ENCODE assay signal across 26 cellular contexts in the genomic region with DNA sequence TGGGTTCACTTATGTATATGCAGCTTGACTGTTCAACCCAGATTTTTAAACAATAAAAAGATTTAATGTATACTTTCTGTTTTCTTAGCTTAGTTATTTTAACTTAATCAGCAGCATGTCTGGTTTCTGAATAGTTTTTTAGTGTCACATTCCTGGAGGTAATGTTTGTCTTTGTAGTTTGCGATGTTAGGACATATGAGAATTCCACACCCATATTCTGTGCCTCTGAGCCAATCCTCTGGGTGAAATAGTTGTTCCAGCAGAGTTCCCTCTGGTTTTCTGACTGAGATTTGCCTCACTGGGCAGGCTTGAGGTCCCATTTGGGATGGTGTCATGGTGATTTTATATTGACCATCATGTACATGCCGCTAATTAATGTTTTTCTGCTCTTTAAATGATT.
"Had no signal": no experiment of that assay in that cellular context is flagged by ENCODE, and none has a peak within 500 bp of the region (broad histone marks: within the 10 kb centered on the region; RNA-seq: fewer than 3 reads in every experiment).

No MANE protein-coding gene starts in this region.

- DNase-seq: stimulated activated CD4-positive, alpha-beta T cell treated with anti-CD3 and anti-CD28 coated beads, Interleukin-2, amount 100 ng/mL, for 48 hours; stimulated activated CD4-positive, alpha-beta T cell treated with anti-CD3 and anti-CD28 coated beads, Interleukin-4, amount 100 ng/mL, for 1 hour; stimulated activated CD4-positive, alpha-beta T cell treated with anti-CD3 and anti-CD28 coated beads, Interleukin-4, amount 100 ng/mL, for 24 hours; stimulated activated CD4-positive, alpha-beta T cell treated with anti-CD3 and anti-CD28 coated beads, Interleukin-4, amount 100 ng/mL, for 4 hours; stimulated activated CD8-positive, alpha-beta memory T cell treated with anti-CD3 and anti-CD28 coated beads, Interleukin-4, amount 100 ng/mL, for 48 hours; stimulated activated naive B cell treated with anti-CD40 and anti-IgM and Interleukin-4, amounts not matched to agents 10 μg/mL and 1 μg/mL and 100 μg/mL, for 72 hours; stimulated activated naive CD4-positive, alpha-beta T cell; stimulated activated naive CD8-positive, alpha-beta T cell treated with anti-CD3 and anti-CD28 coated beads, Interleukin-15, amount 100 ng/mL, for 72 hours; stimulated activated naive CD8-positive, alpha-beta T cell treated with anti-CD3 and anti-CD28 coated beads, Interleukin-15, Interleukin-2, amounts not matched to agents 100 U/mL and 50 U/mL, for 24 hours; stomach; substantia nigra; testis; thyroid gland; tibial artery; transverse colon; upper lobe of left lung; upper lobe of right lung; uterus had no signal

- H3K27ac ChIP-seq: stomach, suprapubic skin, testis, thoracic aorta, thyroid gland, tibial artery, tibial nerve, transverse colon, upper lobe of left lung, upper lobe of right lung, uterus, vagina had no signal

- H3K4me1 ChIP-seq: stomach, suprapubic skin, testis, thyroid gland, tibial artery, tibial nerve, transverse colon, upper lobe of left lung, upper lobe of right lung, uterus had no signal

- H3K4me1 Mint-ChIP-seq: stimulated activated effector memory CD8-positive, alpha-beta T cell treated with anti-CD3 and anti-CD28 coated beads, Interleukin-12 subunit alpha, Interleukin-12 subunit beta, amount 100 ng/mL, for 72 hours; stimulated activated memory B cell treated with anti-CD40 and anti-IgM and Interleukin-4, amounts not matched to agents 10 μg/mL and 1 μg/mL and 100 μg/mL, for 72 hours; stimulated activated naive B cell treated with anti-CD40 and anti-IgM and Interleukin-4, amounts not matched to agents 10 μg/mL and 1 μg/mL and 100 μg/mL, for 72 hours; stimulated activated naive CD8-positive, alpha-beta T cell treated with anti-CD3 and anti-CD28 coated beads, Interleukin-15, amount 100 ng/mL, for 72 hours had no signal

- H3K4me3 Mint-ChIP-seq: stimulated activated effector memory CD8-positive, alpha-beta T cell treated with anti-CD3 and anti-CD28 coated beads, Interleukin-12 subunit alpha, Interleukin-12 subunit beta, amount 100 ng/mL, for 72 hours; stimulated activated memory B cell treated with anti-CD40 and anti-IgM and Interleukin-4, amounts not matched to agents 10 μg/mL and 1 μg/mL and 100 μg/mL, for 72 hours; stimulated activated naive B cell treated with anti-CD40 and anti-IgM and Interleukin-4, amounts not matched to agents 10 μg/mL and 1 μg/mL and 100 μg/mL, for 72 hours; stimulated activated naive CD8-positive, alpha-beta T cell treated with anti-CD3 and anti-CD28 coated beads, Interleukin-15, amount 100 ng/mL, for 72 hours; stimulated activated naive CD8-positive, alpha-beta T cell treated with anti-CD3 and anti-CD28 coated beads, Interleukin-15, Interleukin-2, amounts not matched to agents 100 ng/mL and 50 ng/mL, for 24 hours; type B pancreatic cell had no signal

- H3K27ac Mint-ChIP-seq: stimulated activated effector memory CD8-positive, alpha-beta T cell treated with anti-CD3 and anti-CD28 coated beads, Interleukin-12 subunit alpha, Interleukin-12 subunit beta, amount 100 ng/mL, for 72 hours; stimulated activated memory B cell treated with anti-CD40 and anti-IgM and Interleukin-4, amounts not matched to agents 10 μg/mL and 1 μg/mL and 100 μg/mL, for 72 hours; stimulated activated naive B cell treated with anti-CD40 and anti-IgM and Interleukin-4, amounts not matched to agents 10 μg/mL and 1 μg/mL and 100 μg/mL, for 72 hours; stimulated activated naive CD8-positive, alpha-beta T cell treated with anti-CD3 and anti-CD28 coated beads, Interleukin-15, amount 100 ng/mL, for 72 hours; stimulated activated naive CD8-positive, alpha-beta T cell treated with anti-CD3 and anti-CD28 coated beads, Interleukin-15, Interleukin-2, amounts not matched to agents 100 ng/mL and 50 ng/mL, for 24 hours; type B pancreatic cell had no signal

- H3K9me3 ChIP-seq: stomach, suprapubic skin, testis, thoracic aorta, thyroid gland, tibial artery, tibial nerve, transverse colon, upper lobe of left lung, upper lobe of right lung, uterus, vagina had no signal

- H3K4me3 ChIP-seq: stomach, suprapubic skin, testis, thoracic aorta, thyroid gland, tibial artery, tibial nerve, transverse colon, upper lobe of left lung, upper lobe of right lung, uterus, vagina had no signal

- ATAC-seq: stimulated activated effector memory CD8-positive, alpha-beta T cell treated with anti-CD3 and anti-CD28 coated beads, Interleukin-12 subunit alpha, Interleukin-12 subunit beta, amount 100 ng/mL, for 72 hours; stimulated activated memory B cell treated with anti-CD40 and anti-IgM and Interleukin-4, amounts not matched to agents 10 μg/mL and 1 μg/mL and 100 μg/mL, for 72 hours; stimulated activated naive B cell treated with anti-CD40 and anti-IgM and Interleukin-4, amounts not matched to agents 10 μg/mL and 1 μg/mL and 100 μg/mL, for 72 hours; stimulated activated naive CD8-positive, alpha-beta T cell treated with anti-CD3 and anti-CD28 coated beads, Interleukin-15, amount 100 ng/mL, for 72 hours; stimulated activated naive CD8-positive, alpha-beta T cell treated with anti-CD3 and anti-CD28 coated beads, Interleukin-15, Interleukin-2, amounts not matched to agents 100 U/mL and 50 U/mL, for 24 hours; upper lobe of right lung had no signal

- H3K27me3 ChIP-seq: stomach, suprapubic skin, testis, thyroid gland, tibial artery, tibial nerve, transverse colon, upper lobe of left lung, upper lobe of right lung, uterus, vagina had no signal

- H3K36me3 Mint-ChIP-seq: stimulated activated effector memory CD8-positive, alpha-beta T cell treated with anti-CD3 and anti-CD28 coated beads, Interleukin-12 subunit alpha, Interleukin-12 subunit beta, amount 100 ng/mL, for 72 hours; stimulated activated memory B cell treated with anti-CD40 and anti-IgM and Interleukin-4, amounts not matched to agents 10 μg/mL and 1 μg/mL and 100 μg/mL, for 72 hours; stimulated activated naive B cell treated with anti-CD40 and anti-IgM and Interleukin-4, amounts not matched to agents 10 μg/mL and 1 μg/mL and 100 μg/mL, for 72 hours had no signal

- H3K27me3 Mint-ChIP-seq: stimulated activated memory B cell treated with anti-CD40 and anti-IgM and Interleukin-4, amounts not matched to agents 10 μg/mL and 1 μg/mL and 100 μg/mL, for 72 hours; stimulated activated naive B cell treated with anti-CD40 and anti-IgM and Interleukin-4, amounts not matched to agents 10 μg/mL and 1 μg/mL and 100 μg/mL, for 72 hours; stimulated activated naive CD8-positive, alpha-beta T cell treated with anti-CD3 and anti-CD28 coated beads, Interleukin-15, amount 100 ng/mL, for 72 hours; stimulated activated naive CD8-positive, alpha-beta T cell treated with anti-CD3 and anti-CD28 coated beads, Interleukin-15, Interleukin-2, amounts not matched to agents 100 ng/mL and 50 ng/mL, for 24 hours; type B pancreatic cell had no signal

- H3K9me3 Mint-ChIP-seq: stimulated activated effector memory CD8-positive, alpha-beta T cell treated with anti-CD3 and anti-CD28 coated beads, Interleukin-12 subunit alpha, Interleukin-12 subunit beta, amount 100 ng/mL, for 72 hours; stimulated activated naive CD8-positive, alpha-beta T cell treated with anti-CD3 and anti-CD28 coated beads, Interleukin-15, amount 100 ng/mL, for 72 hours; stimulated activated naive CD8-positive, alpha-beta T cell treated with anti-CD3 and anti-CD28 coated beads, Interleukin-15, Interleukin-2, amounts not matched to agents 100 ng/mL and 50 ng/mL, for 24 hours; type B pancreatic cell had no signal

- H3K36me3 ChIP-seq: stomach, suprapubic skin, thoracic aorta, thyroid gland, tibial artery, tibial nerve, transverse colon, upper lobe of left lung, upper lobe of right lung, uterus, vagina had no signal
